Comparison of ENCODE assay signal across 1 cellular context in genomic region chr9:97038909-97039781, GRCh38.
TF ChIP-seq lines count a peak whose summit lies in the region.

Gene CTSV, minus strand, starts transcription at chr9:97039142. Its CDS starts 1,099 bp downstream, at chr9:97038043.

TF ChIP-seq in H1, 55 proteins besides CTCF, POLR2A, EP300 and RAD21 (continued from another document):
- TF ChIP-seq RXRA (IDR thresholded peaks at IDR 0.05; ENCODE audit: insufficient read depth, low read depth, low read length), result no peak
- no peak for TF ChIP-seq NANOG (IDR thresholded peaks at IDR 0.05; ENCODE audit: insufficient read depth, low read depth, low read length, poor library complexity, severe bottlenecking)
- peak in 1 of 2 experiments; percentile 44; a peak in 2 of 4 replicates for TF ChIP-seq HDAC2 (IDR thresholded peaks at IDR 0.05; ENCODE audit: borderline replicate concordance in 1 of 2, low read depth in 2 of 2, low read length in 2 of 2)
- TF ChIP-seq, protein P1, sequence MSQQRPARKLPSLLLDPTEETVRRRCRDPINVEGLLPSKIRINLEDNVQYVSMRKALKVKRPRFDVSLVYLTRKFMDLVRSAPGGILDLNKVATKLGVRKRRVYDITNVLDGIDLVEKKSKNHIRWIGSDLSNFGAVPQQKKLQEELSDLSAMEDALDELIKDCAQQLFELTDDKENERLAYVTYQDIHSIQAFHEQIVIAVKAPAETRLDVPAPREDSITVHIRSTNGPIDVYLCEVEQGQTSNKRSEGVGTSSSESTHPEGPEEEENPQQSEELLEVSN (IDR thresholded peaks at IDR 0.05), result peak; percentile 43; the same call in 1 of the 2 replicates
- TF ChIP-seq NRF1 (IDR thresholded peaks at IDR 0.05; ENCODE audit: low read depth, low read length), result no peak; the same call in 1 of the 2 replicates
- TF ChIP-seq TEAD4 (IDR thresholded peaks at IDR 0.05; ENCODE audit: low read depth, low read length), result peak; percentile 3; the same call in 1 of the 2 replicates
- TF ChIP-seq CEBPB (IDR thresholded peaks at IDR 0.05; ENCODE audit: low read depth, low read length), result no peak
- 0 out of 2 replicates have a peak, but pooled peaks have one; percentile 11 for TF ChIP-seq USF2 (IDR thresholded peaks at IDR 0.05; ENCODE audit: low read length)
- peak; percentile 9 for TF ChIP-seq KDM4A (IDR thresholded peaks at IDR 0.05; ENCODE audit: low read depth, low read length, severe bottlenecking)
- TF ChIP-seq, protein P2, sequence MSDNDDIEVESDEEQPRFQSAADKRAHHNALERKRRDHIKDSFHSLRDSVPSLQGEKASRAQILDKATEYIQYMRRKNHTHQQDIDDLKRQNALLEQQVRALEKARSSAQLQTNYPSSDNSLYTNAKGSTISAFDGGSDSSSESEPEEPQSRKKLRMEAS (IDR thresholded peaks at IDR 0.05), result no peak
- TF ChIP-seq SUZ12 (IDR thresholded peaks at IDR 0.05; ENCODE audit: low read length), result no peak
- TF ChIP-seq, protein P3, sequence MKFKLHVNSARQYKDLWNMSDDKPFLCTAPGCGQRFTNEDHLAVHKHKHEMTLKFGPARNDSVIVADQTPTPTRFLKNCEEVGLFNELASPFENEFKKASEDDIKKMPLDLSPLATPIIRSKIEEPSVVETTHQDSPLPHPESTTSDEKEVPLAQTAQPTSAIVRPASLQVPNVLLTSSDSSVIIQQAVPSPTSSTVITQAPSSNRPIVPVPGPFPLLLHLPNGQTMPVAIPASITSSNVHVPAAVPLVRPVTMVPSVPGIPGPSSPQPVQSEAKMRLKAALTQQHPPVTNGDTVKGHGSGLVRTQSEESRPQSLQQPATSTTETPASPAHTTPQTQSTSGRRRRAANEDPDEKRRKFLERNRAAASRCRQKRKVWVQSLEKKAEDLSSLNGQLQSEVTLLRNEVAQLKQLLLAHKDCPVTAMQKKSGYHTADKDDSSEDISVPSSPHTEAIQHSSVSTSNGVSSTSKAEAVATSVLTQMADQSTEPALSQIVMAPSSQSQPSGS (IDR thresholded peaks at IDR 0.05; ENCODE audit: low read length), result 0 out of 2 replicates have a peak, but pooled peaks have one; percentile 13
- TF ChIP-seq GTF2F1 (IDR thresholded peaks at IDR 0.05; ENCODE audit: borderline replicate concordance, low read depth, low read length), result no peak
- TF ChIP-seq POU5F1 (IDR thresholded peaks at IDR 0.05; ENCODE audit: low read depth, low read length), result no peak
- no peak for TF ChIP-seq JUND (IDR thresholded peaks at IDR 0.05; ENCODE audit: low read length)
- TF ChIP-seq BRCA1 (IDR thresholded peaks at IDR 0.05; ENCODE audit: low read depth, low read length), result no peak
- peak; percentile 93 for TF ChIP-seq TAF1 (IDR thresholded peaks at IDR 0.05; ENCODE audit: low read depth, low read length)
- TF ChIP-seq YY1 (IDR thresholded peaks at IDR 0.05; ENCODE audit: low read depth, low read length), result no peak
- no peak for TF ChIP-seq CHD7 (IDR thresholded peaks at IDR 0.05; ENCODE audit: insufficient replicate concordance, low read length)
- no peak for TF ChIP-seq FOSL1 (IDR thresholded peaks at IDR 0.05; ENCODE audit: insufficient read depth, low read depth, low read length)
- TF ChIP-seq JUN (IDR thresholded peaks at IDR 0.05; ENCODE audit: low read depth, low read length), result no peak
- peak; percentile 93 for TF ChIP-seq TBP (IDR thresholded peaks at IDR 0.05; ENCODE audit: low read depth, low read length)
- no peak for TF ChIP-seq RNF2 (IDR thresholded peaks at IDR 0.05; ENCODE audit: borderline replicate concordance, low read depth, low read length, missing control alignments, poor library complexity, severe bottlenecking)
- TF ChIP-seq KDM5A (IDR thresholded peaks at IDR 0.05; ENCODE audit: low read length), result no peak
- TF ChIP-seq TCF12 (IDR thresholded peaks at IDR 0.05; ENCODE audit: low read depth, low read length), result 0 out of 2 replicates have a peak, but pooled peaks have one; percentile 32
- TF ChIP-seq EZH2 (IDR thresholded peaks at IDR 0.05; ENCODE audit: low read depth, low read length, severe bottlenecking), result no peak
- TF ChIP-seq PHF8 (conservative IDR thresholded peaks at IDR 0.05; ENCODE audit: low read depth, low read length), result peak; percentile 65; the same call in 1 of the 2 replicates
- no peak for TF ChIP-seq SIX5 (IDR thresholded peaks at IDR 0.05; ENCODE audit: low read depth, low read length)
- peak; percentile 77 for TF ChIP-seq ASH2L (IDR thresholded peaks at IDR 0.05; ENCODE audit: low read length)
- peak; percentile 82 for TF ChIP-seq POLR2AphosphoS5 (IDR thresholded peaks at IDR 0.05; ENCODE audit: low read depth, low read length)
- TF ChIP-seq CTBP2 (IDR thresholded peaks at IDR 0.05; ENCODE audit: borderline replicate concordance, insufficient read depth, insufficient read length, low read length), result no peak
- no peak for TF ChIP-seq EGR1 (IDR thresholded peaks at IDR 0.05; ENCODE audit: borderline replicate concordance, low read depth, low read length)
- no peak for TF ChIP-seq ZNF274 (IDR thresholded peaks at IDR 0.05; ENCODE audit: borderline replicate concordance, extremely low read depth, low read length)
